22 cellular contexts compared by ENCODE assay signal in genomic region chr9:7938092-7938491, GRCh38.
"Had no signal": no experiment of that assay in that cellular context is flagged by ENCODE, and none has a peak within 500 bp of the region (broad histone marks: within the 10 kb centered on the region; RNA-seq: fewer than 3 reads in every experiment).

No MANE protein-coding gene starts in this region.

- H3K36me3 ChIP-seq: SJSA1 had no signal

- H3K9me3 ChIP-seq: SJSA1 had no signal

- DNase-seq: Kasumi-1, MM.1S, NCI-H1092 treated with DMSO at 0.1 percent for 48 hours, NCI-H1436, NCI-H187, NCI-H2029, NCI-H2081 treated with DMSO at 0.1 percent for 48 hours, NCI-H2171, NCI-H226, NCI-H446, NCI-H510A, NCI-H524 treated with DMSO at 0.1 percent for 48 hours, NCI-H69, NCI-H774, Right ventricle myocardium superior, RPMI8226, SIG-M5 had no signal

- H3K27ac ChIP-seq: HL-60, KMS-11, SJSA1, SK-N-MC had no signal

- H3K4me3 ChIP-seq: K562, SJSA1, SK-N-MC had no signal

- H3K4me1 ChIP-seq: SJSA1 had no signal

- H3K27me3 ChIP-seq: SJSA1 had no signal

- ATAC-seq: K562 had no signal
